18 cellular contexts compared by ENCODE assay signal in genomic region chr4:115325836-115326235, GRCh38.
"Had no signal": no experiment of that assay in that cellular context is flagged by ENCODE, and none has a peak within 500 bp of the region (broad histone marks: within the 10 kb centered on the region; RNA-seq: fewer than 3 reads in every experiment).

No MANE protein-coding gene starts in this region.

- ATAC-seq: activated CD4-positive, CD25-positive, alpha-beta regulatory T cell treated with anti-CD3 and anti-CD28 coated beads, Interleukin-2, amount 50 U/mL, for 24 hours; activated CD8-positive, alpha-beta T cell treated with anti-CD3 and anti-CD28 coated beads, Interleukin-2, amount 10 ng/mL, durations not matched to agents 7 days and 5 days; left cardiac atrium; naive thymus-derived CD8-positive, alpha-beta T cell; psoas muscle; right lobe of liver; stimulated activated memory B cell treated with anti-CD40 and anti-IgM and Interleukin-4, amounts not matched to agents 10 μg/mL and 1 μg/mL and 100 μg/mL, for 72 hours had no signal

- DNase-seq: activated CD4-positive, alpha-beta T cell treated with anti-CD3 and anti-CD28 coated beads, Interleukin-2, amount 10 ng/mL, durations not matched to agents 7 days and 5 days; activated CD8-positive, alpha-beta T cell treated with anti-CD3 and anti-CD28 coated beads, Interleukin-2, amount 10 ng/mL, durations not matched to agents 7 days and 5 days; activated naive CD4-positive, alpha-beta T cell treated with anti-CD3 and anti-CD28 coated beads for 36 hours; activated T-cell treated with anti-CD3 and anti-CD28 coated beads, Interleukin-2, amount 50 U/mL, for 24 hours; anterior cingulate cortex; cortex of kidney; erythroblast; left cardiac atrium; mesenchymal stem cell; naive thymus-derived CD8-positive, alpha-beta T cell; ovary; psoas muscle; right lobe of liver; stimulated activated CD4-positive, alpha-beta T cell treated with anti-CD3 and anti-CD28 coated beads, Interleukin-4, amount 100 ng/mL, for 24 hours; testis; upper lobe of left lung had no signal
